Comparison of ENCODE assay signal across 14 cellular contexts in the genomic region with DNA sequence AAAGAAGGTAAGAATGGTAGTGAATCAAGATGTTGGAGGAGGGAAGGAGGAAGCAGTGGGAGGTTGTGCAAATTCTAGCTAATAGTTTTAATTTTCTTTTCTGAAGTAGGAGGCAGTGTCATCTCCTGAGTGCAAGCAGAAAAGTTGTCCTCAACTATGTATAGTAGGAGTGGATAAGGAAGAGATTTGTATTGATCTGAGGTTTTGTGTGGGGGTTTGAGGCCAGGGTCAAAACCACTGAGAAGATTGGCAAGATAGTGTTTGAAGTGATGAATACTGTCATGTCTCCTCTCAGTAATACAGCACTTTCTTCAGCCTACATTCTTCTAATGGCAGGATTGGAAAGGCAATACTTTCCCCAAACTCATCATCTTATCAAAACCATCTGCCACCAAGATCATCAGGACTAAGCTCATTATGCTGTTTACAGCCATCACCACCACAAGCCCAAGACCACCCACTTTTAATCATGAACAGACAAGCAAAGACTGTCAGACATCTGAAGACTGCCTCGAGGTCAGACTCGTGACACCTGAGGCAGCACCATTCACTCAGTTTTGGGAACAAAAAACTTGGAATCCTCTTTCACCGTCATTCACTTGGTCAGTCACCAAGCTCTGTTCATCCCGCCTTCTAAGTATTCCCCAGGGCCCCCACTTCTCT. TPM values are rescaled to one million over a fixed set of nuclear protein-coding genes. Genes with fewer than 3 reads are reported as not detected.
DNase-seq lines count a peak whose midpoint lies in the region; ATAC-seq and TF ChIP-seq lines count a peak whose summit lies in the region.
"Had no signal": no experiment of that assay in that cellular context is flagged by ENCODE, and none has a peak within 500 bp of the region (broad histone marks: within the 10 kb centered on the region; RNA-seq: fewer than 3 reads in every experiment).

No MANE protein-coding gene starts in this region.

- H3K36me3 ChIP-seq in HEK293 (ENCODE audit: control insufficient read depth in 2 of 2, insufficient read depth in 1 of 2, low read length in 2 of 2) (peaks cover 0 to 10% of the 10 kb centered on the region in 2 experiments; a peak in 1 of 3 replicates), gastrocnemius medialis (no peaks in the 10 kb centered on the region)

- POLR2A ChIA-PET in activated CD8-positive, alpha-beta T cell treated with anti-CD3 and anti-CD28 coated beads for 36 hours (lab: Charles Lee), result interaction anchor here (0.8 to 1.3 kb wide), 3 partner anchors 14 to 25 kb away, joined by 3 read pairs; no protein-coding TSS in a partner anchor
- POLR2A ChIA-PET in activated CD8-positive, alpha-beta T cell treated with anti-CD3 and anti-CD28 coated beads, Interleukin-2, amount 10 ng/mL, durations not matched to agents 7 days and 5 days (lab: Charles Lee), result interaction anchor here (0.7 kb wide), 1 partner anchor 1011 kb away, joined by 4 read pairs; no protein-coding TSS in a partner anchor
- POLR2A ChIA-PET in HEK293 (lab: Yijun Ruan, JAX), result interaction anchor here (0.5 to 1.3 kb wide), 2 partner anchors 20 to 75 kb away, joined by 3 to 6 read pairs; a partner anchor contains a TSS

- TF ChIP-seq CTCF in activated CD8-positive, alpha-beta T cell treated with anti-CD3 and anti-CD28 coated beads for 36 hours (IDR thresholded peaks at IDR 0.05), result no peak
- no peak for TF ChIP-seq CTCF in HEK293 (tag by site-specific recombination; IDR thresholded peaks at IDR 0.05)
- no peak for TF ChIP-seq CTCF in gastrocnemius medialis (IDR thresholded peaks at IDR 0.05 in 4 of 5, conservative IDR thresholded peaks at IDR 0.05 in 1 of 5)

- H3K4me1 ChIP-seq in HEK293 (ENCODE audit: control insufficient read depth, insufficient read depth, low read length) (peaks cover 5% of the 10 kb centered on the region; the same call in 1 of the 2 replicates), gastrocnemius medialis (peaks cover 33 to 60% of the 10 kb centered on the region in 2 donors)

- no peak for TF ChIP-seq POLR2A in gastrocnemius medialis (IDR thresholded peaks at IDR 0.05)

- H3K27me3 Mint-ChIP-seq in activated CD8-positive, alpha-beta T cell treated with anti-CD3 and anti-CD28 coated beads for 36 hours, result no peaks in the 10 kb centered on the region
- no peaks in the 10 kb centered on the region for H3K27me3 Mint-ChIP-seq in activated CD8-positive, alpha-beta T cell treated with anti-CD3 and anti-CD28 coated beads, Interleukin-2, amount 10 ng/mL, durations not matched to agents 7 days and 5 days (ENCODE audit: low read depth)
- no peaks in the 10 kb centered on the region for H3K27me3 Mint-ChIP-seq in activated naive CD8-positive, alpha-beta T cell treated with anti-CD3 and anti-CD28 coated beads, Interleukin-2, amount 50 U/mL, for 24 hours
- H3K27me3 Mint-ChIP-seq: IgD-negative memory B cell; stimulated activated memory B cell treated with anti-CD40 and anti-IgM and Interleukin-4, amounts not matched to agents 10 μg/mL and 1 μg/mL and 100 μg/mL, for 72 hours had no signal

- DNase-seq in activated CD8-positive, alpha-beta T cell treated with anti-CD3 and anti-CD28 coated beads for 36 hours, result peak; percentile 51
- no peak for DNase-seq in activated CD8-positive, alpha-beta T cell treated with anti-CD3 and anti-CD28 coated beads, Interleukin-2, amount 10 ng/mL, durations not matched to agents 7 days and 5 days
- no peak for DNase-seq in activated naive CD8-positive, alpha-beta T cell treated with anti-CD3 and anti-CD28 coated beads, Interleukin-2, amount 50 U/mL, for 24 hours
- DNase-seq in gastrocnemius medialis, result no peak
- no peak for DNase-seq in occipital lobe (lab: John Stamatoyannopoulos, UW)
- DNase-seq in sciatic nerve (ENCODE audit: low spot score), result no peak
- DNase-seq: NCI-H446 treated with DMSO at 0.1 percent for 48 hours; stimulated activated CD4-positive, alpha-beta T cell treated with anti-CD3 and anti-CD28 coated beads, Interleukin-4, amount 100 ng/mL, for 1 hour had no signal

- H3K4me3 ChIP-seq in HEK293 (ENCODE audit: low read depth, low read length) (no peak overlapping the region), gastrocnemius medialis (peak overlapping the region in 2 of 4 donors; percentile 32 to 81)
- H3K4me3 ChIP-seq: GM23338 had no signal

- H3K36me3 Mint-ChIP-seq in activated CD8-positive, alpha-beta T cell treated with anti-CD3 and anti-CD28 coated beads for 36 hours (ENCODE audit: low read depth), result peaks cover 23% of the 10 kb centered on the region
- H3K36me3 Mint-ChIP-seq in activated CD8-positive, alpha-beta T cell treated with anti-CD3 and anti-CD28 coated beads, Interleukin-2, amount 10 ng/mL, durations not matched to agents 7 days and 5 days (ENCODE audit: low read depth), result peaks cover 15% of the 10 kb centered on the region
- peaks cover 20% of the 10 kb centered on the region for H3K36me3 Mint-ChIP-seq in activated naive CD8-positive, alpha-beta T cell treated with anti-CD3 and anti-CD28 coated beads, Interleukin-2, amount 50 U/mL, for 24 hours (ENCODE audit: low read depth)
- H3K36me3 Mint-ChIP-seq: IgD-negative memory B cell had no signal

- H3K9me3 ChIP-seq in HEK293 (ENCODE audit: control insufficient read depth, insufficient read depth, low read depth, low read length) (no peaks in the 10 kb centered on the region), gastrocnemius medialis (no peaks in the 10 kb centered on the region)

- no peaks in the 10 kb centered on the region for H3K9me3 Mint-ChIP-seq in activated CD8-positive, alpha-beta T cell treated with anti-CD3 and anti-CD28 coated beads for 36 hours
- no peaks in the 10 kb centered on the region for H3K9me3 Mint-ChIP-seq in activated CD8-positive, alpha-beta T cell treated with anti-CD3 and anti-CD28 coated beads, Interleukin-2, amount 10 ng/mL, durations not matched to agents 7 days and 5 days (ENCODE audit: insufficient read depth)
- H3K9me3 Mint-ChIP-seq in activated naive CD8-positive, alpha-beta T cell treated with anti-CD3 and anti-CD28 coated beads, Interleukin-2, amount 50 U/mL, for 24 hours, result no peaks in the 10 kb centered on the region

- no peaks in the 10 kb centered on the region for H3K27me3 ChIP-seq in gastrocnemius medialis

- in situ Hi-C loops in gastrocnemius medialis (cut with MboI; ENCODE audit: low sequenced_read_pairs in 4 of 4), result loop anchor here in 1 of 4 donors (25.0 kb wide), 1 partner anchor 378 kb away; a partner anchor contains a TSS

- no peak overlapping the region for H3K27ac ChIP-seq in HEK293 (ENCODE audit: extremely low read depth, low read depth, low read length)
- H3K27ac ChIP-seq in gastrocnemius medialis, result peak overlapping the region; percentile 90 to 98 (median 96)

- peaks cover 16% of the 10 kb centered on the region for H3K4me1 Mint-ChIP-seq in activated CD8-positive, alpha-beta T cell treated with anti-CD3 and anti-CD28 coated beads for 36 hours (ENCODE audit: low read depth)
- peaks cover 24% of the 10 kb centered on the region for H3K4me1 Mint-ChIP-seq in activated CD8-positive, alpha-beta T cell treated with anti-CD3 and anti-CD28 coated beads, Interleukin-2, amount 10 ng/mL, durations not matched to agents 7 days and 5 days (ENCODE audit: low read depth)
- H3K4me1 Mint-ChIP-seq in activated naive CD8-positive, alpha-beta T cell treated with anti-CD3 and anti-CD28 coated beads, Interleukin-2, amount 50 U/mL, for 24 hours, result peaks cover 26% of the 10 kb centered on the region

- no peak overlapping the region for H3K27ac Mint-ChIP-seq in activated CD8-positive, alpha-beta T cell treated with anti-CD3 and anti-CD28 coated beads for 36 hours
- no peak overlapping the region for H3K27ac Mint-ChIP-seq in activated CD8-positive, alpha-beta T cell treated with anti-CD3 and anti-CD28 coated beads, Interleukin-2, amount 10 ng/mL, durations not matched to agents 7 days and 5 days
- no peak overlapping the region for H3K27ac Mint-ChIP-seq in activated naive CD8-positive, alpha-beta T cell treated with anti-CD3 and anti-CD28 coated beads, Interleukin-2, amount 50 U/mL, for 24 hours
- H3K27ac Mint-ChIP-seq: GM23338; IgD-negative memory B cell; stimulated activated memory B cell treated with anti-CD40 and anti-IgM and Interleukin-4, amounts not matched to agents 10 μg/mL and 1 μg/mL and 100 μg/mL, for 72 hours had no signal

- ATAC-seq in activated CD8-positive, alpha-beta T cell treated with anti-CD3 and anti-CD28 coated beads for 36 hours, result no peak
- ATAC-seq in activated CD8-positive, alpha-beta T cell treated with anti-CD3 and anti-CD28 coated beads, Interleukin-2, amount 10 ng/mL, durations not matched to agents 7 days and 5 days, result no peak
- peak; percentile 30 for ATAC-seq in activated naive CD8-positive, alpha-beta T cell treated with anti-CD3 and anti-CD28 coated beads, Interleukin-2, amount 50 U/mL, for 24 hours
- ATAC-seq in gastrocnemius medialis (no peak), sciatic nerve (no peak), HG03342 (IDR thresholded peaks at IDR 0.05; ENCODE audit: unreplicated experiment) (no peak)
- ATAC-seq: activated CD4-positive, CD25-positive, alpha-beta regulatory T cell treated with anti-CD3 and anti-CD28 coated beads, Interleukin-2, amount 50 U/mL, for 24 hours; stimulated activated memory B cell treated with anti-CD40 and anti-IgM and Interleukin-4, amounts not matched to agents 10 μg/mL and 1 μg/mL and 100 μg/mL, for 72 hours had no signal

- CTCF ChIA-PET in activated CD8-positive, alpha-beta T cell treated with anti-CD3 and anti-CD28 coated beads for 36 hours (lab: Charles Lee), result interaction anchor here (1.6 kb wide), 1 partner anchor 462 kb away, joined by 4 read pairs; no protein-coding TSS in a partner anchor
- CTCF ChIA-PET in activated CD8-positive, alpha-beta T cell treated with anti-CD3 and anti-CD28 coated beads, Interleukin-2, amount 10 ng/mL, durations not matched to agents 7 days and 5 days (lab: Charles Lee), result interaction anchor here (0.5 to 0.8 kb wide), 2 partner anchors 10 to 344 kb away, joined by 3 read pairs; no protein-coding TSS in a partner anchor
- CTCF ChIA-PET in HEK293 (lab: Yijun Ruan, JAX), result no interaction called here

- no peak overlapping the region for H3K4me3 Mint-ChIP-seq in activated CD8-positive, alpha-beta T cell treated with anti-CD3 and anti-CD28 coated beads for 36 hours
- no peak overlapping the region for H3K4me3 Mint-ChIP-seq in activated CD8-positive, alpha-beta T cell treated with anti-CD3 and anti-CD28 coated beads, Interleukin-2, amount 10 ng/mL, durations not matched to agents 7 days and 5 days
- no peak overlapping the region for H3K4me3 Mint-ChIP-seq in activated naive CD8-positive, alpha-beta T cell treated with anti-CD3 and anti-CD28 coated beads, Interleukin-2, amount 50 U/mL, for 24 hours
- H3K4me3 Mint-ChIP-seq: GM23338; IgD-negative memory B cell; stimulated activated memory B cell treated with anti-CD40 and anti-IgM and Interleukin-4, amounts not matched to agents 10 μg/mL and 1 μg/mL and 100 μg/mL, for 72 hours had no signal

- intact Hi-C loops in activated CD8-positive, alpha-beta T cell treated with anti-CD3 and anti-CD28 coated beads for 36 hours (cut with micrococcal nuclease), result loop anchor here (5.0 kb wide), 2 partner anchors 77 to 383 kb away; a partner anchor contains a TSS
- intact Hi-C loops in gastrocnemius medialis (cut with DNase I; ENCODE audit: low total_unique reads) (loop anchor here (10.0 kb wide), 3 partner anchors 400 to 1120 kb away; a partner anchor contains a TSS), sciatic nerve (cut with DNase I) (no loop called here)

RNA-seq across cellular contexts. Expression of a gene that starts 1.5 kb away (rescaled TPM):
- total RNA-seq in activated CD8-positive, alpha-beta T cell treated with anti-CD3 and anti-CD28 coated beads for 36 hours, result 10 to 100 TPM; 63.0 to 67.3 TPM
- 10 to 100 TPM; 37.1 to 39.8 TPM for total RNA-seq in activated CD8-positive, alpha-beta T cell treated with anti-CD3 and anti-CD28 coated beads, Interleukin-2, amount 10 ng/mL, durations not matched to agents 7 days and 5 days
- total RNA-seq in gastrocnemius medialis, result 100 to 1,000 TPM in 3 of 4 donors, 10 to 100 TPM in 1; 68.4 to 336 (median 280) TPM
- 86.4 TPM for total RNA-seq in occipital lobe
- total RNA-seq in sciatic nerve, result 33.6 TPM

RNA-seq across cellular contexts. Expression of a gene that starts 29.5 kb away (rescaled TPM):
- total RNA-seq in activated CD8-positive, alpha-beta T cell treated with anti-CD3 and anti-CD28 coated beads for 36 hours, result not detected
- total RNA-seq in activated CD8-positive, alpha-beta T cell treated with anti-CD3 and anti-CD28 coated beads, Interleukin-2, amount 10 ng/mL, durations not matched to agents 7 days and 5 days, result not detected
- total RNA-seq in gastrocnemius medialis (10 to 100 TPM in 1 of 4 donors, 1 to 10 TPM in 2, under 1 TPM in 1; 0.58 to 15.2 (median 2.0) TPM), occipital lobe (0.62 TPM), sciatic nerve (182 TPM)

Comparison
In these comparisons a context has a peak if more than half of its experiments do, and no peak if none do; other contexts are left out.
1. RNA of a gene that starts 29.5 kb away (total RNA-seq): 182 TPM in sciatic nerve (single experiment); 0.58 to 15.2 TPM in gastrocnemius medialis, 0.62 TPM in occipital lobe (single experiment), not detected in activated CD8-positive, alpha-beta T cell treated with anti-CD3 and anti-CD28 coated beads, Interleukin-2, amount 10 ng/mL, durations not matched to agents 7 days and 5 days and not detected in activated CD8-positive, alpha-beta T cell treated with anti-CD3 and anti-CD28 coated beads for 36 hours; every median in the first group is over 10 times any median in the second.